In the genomic region with DNA sequence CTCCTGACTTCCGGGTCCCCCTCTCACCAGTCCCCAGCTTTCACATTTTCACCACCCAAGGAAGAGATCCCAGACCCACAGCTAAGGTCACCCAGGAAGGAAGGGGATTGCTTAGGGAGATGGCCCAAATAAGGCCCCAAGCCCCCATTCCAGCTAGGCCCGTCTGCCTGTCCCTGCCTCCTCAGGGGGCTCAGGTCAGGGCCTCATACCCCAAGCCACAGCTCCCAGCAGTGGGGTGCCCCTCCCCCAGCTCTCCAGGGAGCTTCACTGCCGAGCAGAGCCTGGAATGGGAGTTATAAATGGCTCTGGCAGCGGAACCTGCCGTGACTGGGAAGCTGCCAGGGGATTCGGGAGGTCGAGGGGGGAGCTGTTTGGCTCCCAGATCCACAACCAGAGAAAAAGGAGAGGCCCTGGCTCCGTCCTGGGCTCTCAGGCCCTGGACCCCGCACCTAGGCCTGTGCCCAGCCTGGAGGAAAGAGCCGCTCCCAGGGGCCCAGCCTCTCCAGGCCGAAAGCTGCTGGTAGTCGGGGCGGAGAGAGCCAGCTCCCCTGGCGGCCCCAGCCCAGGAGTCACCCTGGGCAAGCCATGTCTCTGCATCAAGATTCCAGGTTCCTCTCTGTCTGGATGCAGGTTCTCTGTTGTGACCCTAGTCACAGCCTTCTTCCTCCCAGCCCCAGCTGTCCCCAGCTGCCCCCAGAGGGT, we compare ENCODE assay signal across 2 cellular contexts.
TF ChIP-seq lines count a peak whose summit lies in the region.

No MANE protein-coding gene starts in this region.

TF ChIP-seq in Ishikawa, 13 proteins besides CTCF, POLR2A, EP300 and RAD21:
- TF ChIP-seq TEAD4 (IDR thresholded peaks at IDR 0.05), result no peak
- TF ChIP-seq, protein P1, sequence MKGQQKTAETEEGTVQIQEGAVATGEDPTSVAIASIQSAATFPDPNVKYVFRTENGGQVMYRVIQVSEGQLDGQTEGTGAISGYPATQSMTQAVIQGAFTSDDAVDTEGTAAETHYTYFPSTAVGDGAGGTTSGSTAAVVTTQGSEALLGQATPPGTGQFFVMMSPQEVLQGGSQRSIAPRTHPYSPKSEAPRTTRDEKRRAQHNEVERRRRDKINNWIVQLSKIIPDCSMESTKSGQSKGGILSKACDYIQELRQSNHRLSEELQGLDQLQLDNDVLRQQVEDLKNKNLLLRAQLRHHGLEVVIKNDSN (IDR thresholded peaks at IDR 0.05), result no peak
- no peak for TF ChIP-seq EGR1 (IDR thresholded peaks at IDR 0.05)
- no peak for TF ChIP-seq CREB1 (IDR thresholded peaks at IDR 0.05; ENCODE audit: low read depth)
- TF ChIP-seq TCF12 (IDR thresholded peaks at IDR 0.05; ENCODE audit: low read depth), result peak; percentile 61
- peak; percentile 52 for TF ChIP-seq NFIC (IDR thresholded peaks at IDR 0.05)
- TF ChIP-seq CEBPB (IDR thresholded peaks at IDR 0.05), result no peak
- no peak for TF ChIP-seq FOXM1 (IDR thresholded peaks at IDR 0.05; ENCODE audit: borderline replicate concordance, low read depth)
- no peak; the same call in 1 of the 2 replicates for TF ChIP-seq ZBTB7A (IDR thresholded peaks at IDR 0.05; ENCODE audit: low read depth)
TF ChIP-seq in Ishikawa: peak in this region for 2.

TF ChIP-seq in K562, 482 proteins besides CTCF, POLR2A, EP300 and RAD21:
- TF ChIP-seq KHSRP (IDR thresholded peaks at IDR 0.05) (no peak), ZKSCAN3 (CRISPR knock-in tag; IDR thresholded peaks at IDR 0.05) (no peak), KDM1A (IDR thresholded peaks at IDR 0.05) (no peak), SOX6 (IDR thresholded peaks at IDR 0.05) (no peak), TBL1XR1 (IDR thresholded peaks at IDR 0.05; ENCODE audit: low read length in 2 of 2) (no peak), FOXJ2 (tag; IDR thresholded peaks at IDR 0.05) (no peak), JUNB (CRISPR knock-in tag; conservative IDR thresholded peaks at IDR 0.05) (no peak)
- TF ChIP-seq, protein P2, sequence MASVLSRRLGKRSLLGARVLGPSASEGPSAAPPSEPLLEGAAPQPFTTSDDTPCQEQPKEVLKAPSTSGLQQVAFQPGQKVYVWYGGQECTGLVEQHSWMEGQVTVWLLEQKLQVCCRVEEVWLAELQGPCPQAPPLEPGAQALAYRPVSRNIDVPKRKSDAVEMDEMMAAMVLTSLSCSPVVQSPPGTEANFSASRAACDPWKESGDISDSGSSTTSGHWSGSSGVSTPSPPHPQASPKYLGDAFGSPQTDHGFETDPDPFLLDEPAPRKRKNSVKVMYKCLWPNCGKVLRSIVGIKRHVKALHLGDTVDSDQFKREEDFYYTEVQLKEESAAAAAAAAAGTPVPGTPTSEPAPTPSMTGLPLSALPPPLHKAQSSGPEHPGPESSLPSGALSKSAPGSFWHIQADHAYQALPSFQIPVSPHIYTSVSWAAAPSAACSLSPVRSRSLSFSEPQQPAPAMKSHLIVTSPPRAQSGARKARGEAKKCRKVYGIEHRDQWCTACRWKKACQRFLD (CRISPR knock-in tag; IDR thresholded peaks at IDR 0.05), result 0 out of 2 replicates have a peak, but pooled peaks have one; percentile 50
